In genomic region chr21:30044447-30045064, GRCh38 we compare ENCODE assay signal across 8 cellular contexts.
DNase-seq lines count a peak whose midpoint lies in the region; ATAC-seq and TF ChIP-seq lines count a peak whose summit lies in the region.

No MANE protein-coding gene starts in this region.

- no peaks in the 10 kb centered on the region for H3K4me1 Mint-ChIP-seq in stimulated activated naive B cell treated with anti-CD40 and anti-IgM and Interleukin-4, amounts not matched to agents 10 μg/mL and 1 μg/mL and 100 μg/mL, for 72 hours

- H3K27ac Mint-ChIP-seq in stimulated activated naive B cell treated with anti-CD40 and anti-IgM and Interleukin-4, amounts not matched to agents 10 μg/mL and 1 μg/mL and 100 μg/mL, for 72 hours, result no peak overlapping the region

- H3K36me3 Mint-ChIP-seq in stimulated activated naive B cell treated with anti-CD40 and anti-IgM and Interleukin-4, amounts not matched to agents 10 μg/mL and 1 μg/mL and 100 μg/mL, for 72 hours, result no peaks in the 10 kb centered on the region

- H3K27me3 ChIP-seq in neutrophil, result no peaks in the 10 kb centered on the region

- H3K27me3 Mint-ChIP-seq in stimulated activated naive B cell treated with anti-CD40 and anti-IgM and Interleukin-4, amounts not matched to agents 10 μg/mL and 1 μg/mL and 100 μg/mL, for 72 hours, result no peaks in the 10 kb centered on the region

- H3K9me3 Mint-ChIP-seq in stimulated activated naive B cell treated with anti-CD40 and anti-IgM and Interleukin-4, amounts not matched to agents 10 μg/mL and 1 μg/mL and 100 μg/mL, for 72 hours, result peaks cover 4% of the 10 kb centered on the region in 2 donors

- H3K9me3 ChIP-seq in neutrophil, result no peaks in the 10 kb centered on the region

- peak; percentile 24 for DNase-seq in SKM-1 treated with dmso at 0.1 percent for 144 hours (lab: John Stamatoyannopoulos, UW; ENCODE audit: unreplicated experiment)
- DNase-seq in SKM-1 (lab: John Stamatoyannopoulos, UW; ENCODE audit: unreplicated experiment), result no peak
- peak; percentile 7 for DNase-seq in NCI-H2029 (lab: John Stamatoyannopoulos, UW)
- DNase-seq in dedifferentiated amniotic fluid mesenchymal stem cell (ENCODE audit: extremely low spot score), result peak; percentile 45
- DNase-seq in stimulated activated naive CD4-positive, alpha-beta T cell treated with Interleukin-2 at 50 U/mL for 16 hours (lab: John Stamatoyannopoulos, UW), result no peak
- DNase-seq in activated naive CD4-positive, alpha-beta T cell treated with anti-CD3 and anti-CD28 coated beads, Interleukin-2, amount 50 U/mL, for 16 hours, result no peak
- DNase-seq in stimulated activated naive B cell treated with anti-CD40 and anti-IgM and Interleukin-4, amounts not matched to agents 10 μg/mL and 1 μg/mL and 100 μg/mL, for 72 hours, result no peak

- no peak overlapping the region for H3K4me3 ChIP-seq in neutrophil (ENCODE audit: low read depth in 1 of 2, low read length in 1 of 2)

- ATAC-seq in stimulated activated naive B cell treated with anti-CD40 and anti-IgM and Interleukin-4, amounts not matched to agents 10 μg/mL and 1 μg/mL and 100 μg/mL, for 72 hours (replicated peaks), result no peak

- H3K4me3 Mint-ChIP-seq in stimulated activated naive B cell treated with anti-CD40 and anti-IgM and Interleukin-4, amounts not matched to agents 10 μg/mL and 1 μg/mL and 100 μg/mL, for 72 hours, result no peak overlapping the region

- H3K4me1 ChIP-seq in neutrophil (ENCODE audit: control insufficient read depth in 1 of 2, insufficient read depth in 1 of 2, low read depth in 1 of 2, low read length in 1 of 2), result no peaks in the 10 kb centered on the region

- H3K27ac ChIP-seq in neutrophil, result no peak overlapping the region

- peak; percentile 27 for TF ChIP-seq CTCF in neutrophil (IDR thresholded peaks at IDR 0.05)

- no peaks in the 10 kb centered on the region for H3K36me3 ChIP-seq in neutrophil

Comparison
In these comparisons a context has a peak if more than half of its experiments do, and no peak if none do; other contexts are left out.
1. DNase-seq: peak in SKM-1 treated with dmso at 0.1 percent for 144 hours (single experiment), NCI-H2029 (single experiment) and dedifferentiated amniotic fluid mesenchymal stem cell (single experiment); none in SKM-1 (single experiment), stimulated activated naive CD4-positive, alpha-beta T cell treated with Interleukin-2 at 50 U/mL for 16 hours (single experiment), activated naive CD4-positive, alpha-beta T cell treated with anti-CD3 and anti-CD28 coated beads, Interleukin-2, amount 50 U/mL, for 16 hours (single experiment) and stimulated activated naive B cell treated with anti-CD40 and anti-IgM and Interleukin-4, amounts not matched to agents 10 μg/mL and 1 μg/mL and 100 μg/mL, for 72 hours (single experiment).